Comparison of ENCODE assay signal across 1 cellular context in genomic region chr2:186827862-186828492, GRCh38.
TF ChIP-seq lines count a peak whose summit lies in the region.

No MANE protein-coding gene starts in this region.

TF ChIP-seq in HCT116, 20 proteins besides CTCF, POLR2A, EP300 and RAD21 (continued from another document):
- no peak for TF ChIP-seq POLR2AphosphoS5 (IDR thresholded peaks at IDR 0.05; ENCODE audit: low read depth, low read length)
- TF ChIP-seq ELF1 (IDR thresholded peaks at IDR 0.05; ENCODE audit: borderline replicate concordance, low read depth), result no peak
- no peak for TF ChIP-seq TCF7L2 (IDR thresholded peaks at IDR 0.05; ENCODE audit: borderline replicate concordance, extremely low read depth, insufficient read depth, insufficient read length)
- no peak for TF ChIP-seq SRF (IDR thresholded peaks at IDR 0.05; ENCODE audit: low read depth)
- no peak for TF ChIP-seq JUND (IDR thresholded peaks at IDR 0.05)
- TF ChIP-seq FOSL1 (IDR thresholded peaks at IDR 0.05; ENCODE audit: low read depth), result no peak
